Comparison of ENCODE assay signal across 27 cellular contexts in genomic region chrX:118368398-118368797, GRCh38.
"Had no signal": no experiment of that assay in that cellular context is flagged by ENCODE, and none has a peak within 500 bp of the region (broad histone marks: within the 10 kb centered on the region; RNA-seq: fewer than 3 reads in every experiment).

No MANE protein-coding gene starts in this region.

- H3K4me3 ChIP-seq: stomach, suprapubic skin, testis, thoracic aorta, thyroid gland, tibial artery, tibial nerve, transverse colon, upper lobe of left lung, upper lobe of right lung, uterus, vagina had no signal

- H3K27ac ChIP-seq: stomach, suprapubic skin, testis, thoracic aorta, thyroid gland, tibial artery, tibial nerve, transverse colon, upper lobe of left lung, upper lobe of right lung, uterus, vagina had no signal

- FAIRE-seq: urothelium cell line had no signal

- ATAC-seq: stimulated activated effector memory CD8-positive, alpha-beta T cell treated with anti-CD3 and anti-CD28 coated beads, Interleukin-12 subunit alpha, Interleukin-12 subunit beta, amount 100 ng/mL, for 72 hours; stimulated activated memory B cell treated with anti-CD40 and anti-IgM and Interleukin-4, amounts not matched to agents 10 μg/mL and 1 μg/mL and 100 μg/mL, for 72 hours; stimulated activated naive B cell treated with anti-CD40 and anti-IgM and Interleukin-4, amounts not matched to agents 10 μg/mL and 1 μg/mL and 100 μg/mL, for 72 hours; stimulated activated naive CD8-positive, alpha-beta T cell treated with anti-CD3 and anti-CD28 coated beads, Interleukin-15, amount 100 ng/mL, for 72 hours; stimulated activated naive CD8-positive, alpha-beta T cell treated with anti-CD3 and anti-CD28 coated beads, Interleukin-15, Interleukin-2, amounts not matched to agents 100 U/mL and 50 U/mL, for 24 hours; upper lobe of right lung had no signal

- H3K9me3 ChIP-seq: stomach, suprapubic skin, testis, thoracic aorta, thyroid gland, tibial artery, tibial nerve, transverse colon, upper lobe of left lung, upper lobe of right lung, uterus, vagina had no signal

- H3K4me1 ChIP-seq: suprapubic skin, testis, thyroid gland, tibial nerve, transverse colon, upper lobe of left lung, upper lobe of right lung, uterus, vagina had no signal

- H3K36me3 ChIP-seq: stomach, suprapubic skin, thoracic aorta, thyroid gland, tibial artery, tibial nerve, transverse colon, upper lobe of left lung, upper lobe of right lung, uterus, vagina had no signal

- DNase-seq: stimulated activated CD4-positive, alpha-beta T cell treated with anti-CD3 and anti-CD28 coated beads, Interleukin-2, amount 100 ng/mL, for 48 hours; stimulated activated CD4-positive, alpha-beta T cell treated with anti-CD3 and anti-CD28 coated beads, Interleukin-4, amount 100 ng/mL, for 1 hour; stimulated activated CD4-positive, alpha-beta T cell treated with anti-CD3 and anti-CD28 coated beads, Interleukin-4, amount 100 ng/mL, for 24 hours; stimulated activated CD4-positive, alpha-beta T cell treated with anti-CD3 and anti-CD28 coated beads, Interleukin-4, amount 100 ng/mL, for 4 hours; stimulated activated CD8-positive, alpha-beta memory T cell treated with anti-CD3 and anti-CD28 coated beads, Interleukin-4, amount 100 ng/mL, for 48 hours; stimulated activated naive B cell treated with anti-CD40 and anti-IgM and Interleukin-4, amounts not matched to agents 10 μg/mL and 1 μg/mL and 100 μg/mL, for 72 hours; stimulated activated naive CD4-positive, alpha-beta T cell; stimulated activated naive CD4-positive, alpha-beta T cell treated with Interleukin-2 at 50 U/mL for 16 hours; stimulated activated naive CD8-positive, alpha-beta T cell treated with anti-CD3 and anti-CD28 coated beads, Interleukin-15, amount 100 ng/mL, for 72 hours; stimulated activated naive CD8-positive, alpha-beta T cell treated with anti-CD3 and anti-CD28 coated beads, Interleukin-15, Interleukin-2, amounts not matched to agents 100 U/mL and 50 U/mL, for 24 hours; stomach; substantia nigra; testis; thyroid gland; tibial artery; transverse colon; trophoblast cell; upper lobe of left lung; upper lobe of right lung; uterus had no signal

- H3K27me3 ChIP-seq: stomach, suprapubic skin, testis, thyroid gland, tibial artery, tibial nerve, transverse colon, upper lobe of left lung, upper lobe of right lung, uterus, vagina had no signal
